ENCODE assay signal across 18 cellular contexts in genomic region chr3:126322181-126322967, GRCh38. TPM values are rescaled to one million over a fixed set of nuclear protein-coding genes. Genes with fewer than 3 reads are reported as not detected.
"Had no signal": no experiment of that assay in that cellular context is flagged by ENCODE, and none has a peak within 500 bp of the region (broad histone marks: within the 10 kb centered on the region; RNA-seq: fewer than 3 reads in every experiment).

No MANE protein-coding gene starts in this region.

- H3K27me3 ChIP-seq: gastrocnemius medialis, heart right ventricle, right atrium auricular region had no signal

- H3K4me3 ChIP-seq: coronary artery, gastrocnemius medialis, heart right ventricle, right atrium auricular region had no signal

- H3K27ac Mint-ChIP-seq: naive thymus-derived CD4-positive, alpha-beta T cell had no signal

- ATAC-seq: esophagus mucosa; left ventricle myocardium superior; naive thymus-derived CD4-positive, alpha-beta T cell had no signal

- H3K4me1 Mint-ChIP-seq: naive thymus-derived CD4-positive, alpha-beta T cell; neural crest cell had no signal

- H3K36me3 ChIP-seq: gastrocnemius medialis, heart right ventricle, right atrium auricular region had no signal

- H3K27ac ChIP-seq: coronary artery, gastrocnemius medialis, heart right ventricle, right atrium auricular region had no signal

- FAIRE-seq: urothelium cell line had no signal

- H3K4me1 ChIP-seq: gastrocnemius medialis, heart right ventricle, right atrium auricular region had no signal

- H3K36me3 Mint-ChIP-seq: naive thymus-derived CD4-positive, alpha-beta T cell had no signal

- H3K9me3 ChIP-seq: gastrocnemius medialis, right atrium auricular region had no signal

- H3K4me3 Mint-ChIP-seq: naive thymus-derived CD4-positive, alpha-beta T cell; neural crest cell had no signal

- DNase-seq: central memory CD4-positive, alpha-beta T cell; effector CD8-positive, alpha-beta T cell; gastrocnemius medialis; heart right ventricle; hypothalamus; left ventricle myocardium superior; mesendoderm; naive thymus-derived CD4-positive, alpha-beta T cell; small intestine; stimulated activated CD4-positive, alpha-beta T cell treated with anti-CD3 and anti-CD28 coated beads, Interleukin-2, amount 100 ng/mL, for 48 hours; stimulated activated naive CD4-positive, alpha-beta T cell treated with Interleukin-2 at 50 U/mL for 16 hours; trophoblast cell had no signal

RNA-seq across cellular contexts. Expression of gene KLF15, which starts 34.8 kb away (rescaled TPM):
- total RNA-seq: mononuclear cell had no signal
- polyA plus RNA-seq: naive thymus-derived CD4-positive, alpha-beta T cell had no signal
